Comparison of ENCODE assay signal across 25 cellular contexts in genomic region chrX:9495496-9495895, GRCh38.
"Had no signal": no experiment of that assay in that cellular context is flagged by ENCODE, and none has a peak within 500 bp of the region (broad histone marks: within the 10 kb centered on the region; RNA-seq: fewer than 3 reads in every experiment).

No MANE protein-coding gene starts in this region.

- ATAC-seq: effector memory CD8-positive, alpha-beta T cell; left lobe of liver; naive thymus-derived CD4-positive, alpha-beta T cell; stimulated activated naive CD8-positive, alpha-beta T cell treated with anti-CD3 and anti-CD28 coated beads, Interleukin-15, amount 100 ng/mL, for 72 hours; upper lobe of right lung had no signal

- DNase-seq: cerebellar nuclear complex; cortex of kidney; effector memory CD8-positive, alpha-beta T cell; erythroblast; esophagus squamous epithelium; head of caudate nucleus; kidney; midbrain; naive thymus-derived CD4-positive, alpha-beta T cell; nucleus accumbens; stimulated activated CD4-positive, alpha-beta T cell treated with anti-CD3 and anti-CD28 coated beads, Interleukin-15, amount 100 ng/mL, for 24 hours; stimulated activated CD4-positive, alpha-beta T cell treated with anti-CD3 and anti-CD28 coated beads, Interleukin-4, amount 100 ng/mL, for 1 hour; stimulated activated CD8-positive, alpha-beta memory T cell treated with anti-CD3 and anti-CD28 coated beads, Interleukin-4, amount 100 ng/mL, for 48 hours; stimulated activated naive CD4-positive, alpha-beta T cell; stimulated activated naive CD8-positive, alpha-beta T cell treated with anti-CD3 and anti-CD28 coated beads, Interleukin-15, amount 100 ng/mL, for 72 hours; transverse colon; upper lobe of right lung had no signal

- H3K4me3 ChIP-seq: esophagus squamous epithelium, hepatocyte, lung, neural progenitor cell, prostate gland, right atrium auricular region, skin epidermis, suprapubic skin, transverse colon, upper lobe of right lung had no signal
